1 cellular context compared by ENCODE assay signal in the genomic region with DNA sequence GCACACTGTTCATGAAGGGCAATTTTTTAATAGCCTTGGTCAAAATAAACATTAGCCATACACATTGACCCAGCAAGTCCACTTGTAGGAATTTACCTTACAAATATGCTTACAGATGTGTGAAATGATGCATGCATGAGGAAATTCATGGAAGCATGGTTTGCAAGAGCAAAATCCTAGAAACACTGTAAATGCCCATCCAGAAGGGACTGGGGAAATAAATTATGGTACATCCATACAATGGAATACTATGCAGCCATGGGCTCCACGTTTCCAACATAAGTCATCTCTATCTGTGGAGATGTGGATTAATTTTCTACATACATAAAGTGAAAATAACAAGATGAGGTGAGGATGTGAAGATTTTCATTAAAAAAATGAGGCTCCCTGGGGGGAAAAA.
TF ChIP-seq lines count a peak whose summit lies in the region.

No MANE protein-coding gene starts in this region.

TF ChIP-seq in H1, 55 proteins besides CTCF, POLR2A, EP300 and RAD21 (continued from another document):
- no peak for TF ChIP-seq ATF2 (IDR thresholded peaks at IDR 0.05; ENCODE audit: low read length)
- TF ChIP-seq KDM1A (IDR thresholded peaks at IDR 0.05; ENCODE audit: borderline replicate concordance, low read length), result peak; percentile 72; the same call in 1 of the 2 replicates
- TF ChIP-seq EZH2 (IDR thresholded peaks at IDR 0.05; ENCODE audit: low read depth, low read length, severe bottlenecking), result no peak
- no peak for TF ChIP-seq TCF12 (IDR thresholded peaks at IDR 0.05; ENCODE audit: low read depth, low read length)
- no peak for TF ChIP-seq RFX5 (IDR thresholded peaks at IDR 0.05; ENCODE audit: borderline replicate concordance, low read depth, low read length)
- TF ChIP-seq HDAC2 (IDR thresholded peaks at IDR 0.05; ENCODE audit: borderline replicate concordance in 1 of 2, low read depth in 2 of 2, low read length in 2 of 2), result peak in 1 of 2 experiments; percentile 64; a peak in 1 of 4 replicates
- TF ChIP-seq USF2 (IDR thresholded peaks at IDR 0.05; ENCODE audit: low read length), result no peak
